In the genomic region with DNA sequence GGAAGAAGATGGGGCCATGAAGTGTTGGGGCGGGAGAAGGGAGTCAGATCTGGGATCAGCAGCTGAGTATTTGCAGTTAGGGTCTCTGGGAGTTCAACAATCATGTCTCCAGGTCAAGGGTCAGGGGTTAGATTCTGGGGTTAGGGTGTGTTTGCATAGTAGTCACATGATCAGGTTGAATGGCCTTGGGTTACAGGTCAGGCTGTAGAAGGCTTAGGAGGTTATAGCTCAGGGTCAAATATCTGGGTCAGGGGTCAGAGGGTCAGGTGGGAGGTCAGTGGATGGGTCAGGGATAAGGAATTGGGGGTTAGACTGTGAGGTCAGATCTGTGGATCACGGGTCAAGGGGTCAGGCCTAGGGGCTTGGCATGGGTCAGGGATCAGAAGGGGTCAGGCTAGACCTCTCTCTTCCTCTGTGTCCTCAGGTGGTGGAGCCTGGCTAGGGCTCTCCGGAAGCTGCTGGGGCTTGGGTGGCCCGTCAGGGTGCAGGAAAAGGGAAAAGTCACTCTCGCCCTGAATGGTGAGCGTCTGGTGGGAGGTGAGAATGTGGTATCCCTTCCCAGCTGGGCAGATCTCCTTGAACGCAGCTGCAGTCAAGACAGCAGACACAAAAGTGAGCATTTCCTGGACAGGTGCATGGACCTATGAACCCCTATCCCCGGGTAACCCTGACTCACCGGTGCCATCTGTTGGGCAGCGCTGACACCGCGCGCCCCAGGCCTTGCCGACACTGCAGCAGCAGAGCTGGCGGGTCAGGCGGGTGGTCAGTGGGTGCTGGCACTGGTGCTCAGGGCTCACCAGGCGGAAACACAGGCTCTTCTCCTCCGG, we compare ENCODE assay signal across 2 cellular contexts.
TF ChIP-seq lines count a peak whose summit lies in the region.

No MANE protein-coding gene starts in this region.

TF ChIP-seq in IMR-90, 13 proteins besides CTCF, POLR2A, EP300 and RAD21:
- TF ChIP-seq, protein P1, sequence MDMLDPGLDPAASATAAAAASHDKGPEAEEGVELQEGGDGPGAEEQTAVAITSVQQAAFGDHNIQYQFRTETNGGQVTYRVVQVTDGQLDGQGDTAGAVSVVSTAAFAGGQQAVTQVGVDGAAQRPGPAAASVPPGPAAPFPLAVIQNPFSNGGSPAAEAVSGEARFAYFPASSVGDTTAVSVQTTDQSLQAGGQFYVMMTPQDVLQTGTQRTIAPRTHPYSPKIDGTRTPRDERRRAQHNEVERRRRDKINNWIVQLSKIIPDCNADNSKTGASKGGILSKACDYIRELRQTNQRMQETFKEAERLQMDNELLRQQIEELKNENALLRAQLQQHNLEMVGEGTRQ (IDR thresholded peaks at IDR 0.05; ENCODE audit: low read depth, low read length), result no peak
- TF ChIP-seq BHLHE40 (IDR thresholded peaks at IDR 0.05; ENCODE audit: low read depth, low read length), result no peak
- no peak for TF ChIP-seq CHD1 (IDR thresholded peaks at IDR 0.05; ENCODE audit: low read depth, low read length)
- no peak for TF ChIP-seq MXI1 (IDR thresholded peaks at IDR 0.05; ENCODE audit: borderline replicate concordance, low read depth, low read length)
- no peak for TF ChIP-seq RCOR1 (IDR thresholded peaks at IDR 0.05; ENCODE audit: insufficient replicate concordance, low read length)
- TF ChIP-seq SMC3 (IDR thresholded peaks at IDR 0.05; ENCODE audit: low read depth, low read length), result no peak
- TF ChIP-seq NFE2L2 (IDR thresholded peaks at IDR 0.05; ENCODE audit: low read depth, low read length), result no peak
- TF ChIP-seq, protein P2, sequence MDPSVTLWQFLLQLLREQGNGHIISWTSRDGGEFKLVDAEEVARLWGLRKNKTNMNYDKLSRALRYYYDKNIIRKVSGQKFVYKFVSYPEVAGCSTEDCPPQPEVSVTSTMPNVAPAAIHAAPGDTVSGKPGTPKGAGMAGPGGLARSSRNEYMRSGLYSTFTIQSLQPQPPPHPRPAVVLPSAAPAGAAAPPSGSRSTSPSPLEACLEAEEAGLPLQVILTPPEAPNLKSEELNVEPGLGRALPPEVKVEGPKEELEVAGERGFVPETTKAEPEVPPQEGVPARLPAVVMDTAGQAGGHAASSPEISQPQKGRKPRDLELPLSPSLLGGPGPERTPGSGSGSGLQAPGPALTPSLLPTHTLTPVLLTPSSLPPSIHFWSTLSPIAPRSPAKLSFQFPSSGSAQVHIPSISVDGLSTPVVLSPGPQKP (IDR thresholded peaks at IDR 0.05; ENCODE audit: borderline replicate concordance, low read depth, low read length), result no peak
- TF ChIP-seq MAFK (IDR thresholded peaks at IDR 0.05; ENCODE audit: low read depth, low read length), result no peak
- TF ChIP-seq MAZ (IDR thresholded peaks at IDR 0.05; ENCODE audit: borderline replicate concordance, low read depth, low read length), result no peak
- TF ChIP-seq RFX5 (IDR thresholded peaks at IDR 0.05; ENCODE audit: low read depth, low read length), result no peak
- TF ChIP-seq FOS (IDR thresholded peaks at IDR 0.05; ENCODE audit: low read depth, low read length), result no peak
- TF ChIP-seq CEBPB (IDR thresholded peaks at IDR 0.05; ENCODE audit: low read depth, low read length), result no peak

TF ChIP-seq in GM12878, 131 proteins besides CTCF, POLR2A, EP300 and RAD21 (continues in another document):
- no peak for TF ChIP-seq DPF2 (IDR thresholded peaks at IDR 0.05)
- TF ChIP-seq SMAD5 (IDR thresholded peaks at IDR 0.05; ENCODE audit: low read depth), result no peak
- TF ChIP-seq NR2C1 (IDR thresholded peaks at IDR 0.05), result peak; percentile 87
- TF ChIP-seq FOS (IDR thresholded peaks at IDR 0.05; ENCODE audit: borderline replicate concordance, extremely low read depth, insufficient read length), result no peak
- TF ChIP-seq SIX5 (IDR thresholded peaks at IDR 0.05; ENCODE audit: low read depth, low read length, severe bottlenecking), result no peak
- TF ChIP-seq, protein P3, sequence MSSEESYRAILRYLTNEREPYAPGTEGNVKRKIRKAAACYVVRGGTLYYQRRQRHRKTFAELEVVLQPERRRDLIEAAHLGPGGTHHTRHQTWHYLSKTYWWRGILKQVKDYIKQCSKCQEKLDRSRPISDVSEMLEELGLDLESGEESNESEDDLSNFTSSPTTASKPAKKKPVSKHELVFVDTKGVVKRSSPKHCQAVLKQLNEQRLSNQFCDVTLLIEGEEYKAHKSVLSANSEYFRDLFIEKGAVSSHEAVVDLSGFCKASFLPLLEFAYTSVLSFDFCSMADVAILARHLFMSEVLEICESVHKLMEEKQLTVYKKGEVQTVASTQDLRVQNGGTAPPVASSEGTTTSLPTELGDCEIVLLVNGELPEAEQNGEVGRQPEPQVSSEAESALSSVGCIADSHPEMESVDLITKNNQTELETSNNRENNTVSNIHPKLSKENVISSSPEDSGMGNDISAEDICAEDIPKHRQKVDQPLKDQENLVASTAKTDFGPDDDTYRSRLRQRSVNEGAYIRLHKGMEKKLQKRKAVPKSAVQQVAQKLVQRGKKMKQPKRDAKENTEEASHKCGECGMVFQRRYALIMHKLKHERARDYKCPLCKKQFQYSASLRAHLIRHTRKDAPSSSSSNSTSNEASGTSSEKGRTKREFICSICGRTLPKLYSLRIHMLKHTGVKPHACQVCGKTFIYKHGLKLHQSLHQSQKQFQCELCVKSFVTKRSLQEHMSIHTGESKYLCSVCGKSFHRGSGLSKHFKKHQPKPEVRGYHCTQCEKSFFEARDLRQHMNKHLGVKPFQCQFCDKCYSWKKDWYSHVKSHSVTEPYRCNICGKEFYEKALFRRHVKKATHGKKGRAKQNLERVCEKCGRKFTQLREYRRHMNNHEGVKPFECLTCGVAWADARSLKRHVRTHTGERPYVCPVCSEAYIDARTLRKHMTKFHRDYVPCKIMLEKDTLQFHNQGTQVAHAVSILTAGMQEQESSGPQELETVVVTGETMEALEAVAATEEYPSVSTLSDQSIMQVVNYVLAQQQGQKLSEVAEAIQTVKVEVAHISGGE (CRISPR knock-in tag; IDR thresholded peaks at IDR 0.05), result no peak
- no peak for TF ChIP-seq JUND (IDR thresholded peaks at IDR 0.05; ENCODE audit: low read depth, low read length)
- TF ChIP-seq, protein P4, sequence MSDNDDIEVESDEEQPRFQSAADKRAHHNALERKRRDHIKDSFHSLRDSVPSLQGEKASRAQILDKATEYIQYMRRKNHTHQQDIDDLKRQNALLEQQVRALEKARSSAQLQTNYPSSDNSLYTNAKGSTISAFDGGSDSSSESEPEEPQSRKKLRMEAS (IDR thresholded peaks at IDR 0.05; ENCODE audit: low read depth, low read length), result no peak
- TF ChIP-seq ASH2L (IDR thresholded peaks at IDR 0.05; ENCODE audit: borderline replicate concordance, low read depth), result no peak
- no peak for TF ChIP-seq ZNF384 (IDR thresholded peaks at IDR 0.05; ENCODE audit: borderline replicate concordance, low read depth, low read length)
- TF ChIP-seq RB1 (IDR thresholded peaks at IDR 0.05; ENCODE audit: borderline replicate concordance), result peak; percentile 56; the same call in 1 of the 2 replicates
- TF ChIP-seq, protein P5, sequence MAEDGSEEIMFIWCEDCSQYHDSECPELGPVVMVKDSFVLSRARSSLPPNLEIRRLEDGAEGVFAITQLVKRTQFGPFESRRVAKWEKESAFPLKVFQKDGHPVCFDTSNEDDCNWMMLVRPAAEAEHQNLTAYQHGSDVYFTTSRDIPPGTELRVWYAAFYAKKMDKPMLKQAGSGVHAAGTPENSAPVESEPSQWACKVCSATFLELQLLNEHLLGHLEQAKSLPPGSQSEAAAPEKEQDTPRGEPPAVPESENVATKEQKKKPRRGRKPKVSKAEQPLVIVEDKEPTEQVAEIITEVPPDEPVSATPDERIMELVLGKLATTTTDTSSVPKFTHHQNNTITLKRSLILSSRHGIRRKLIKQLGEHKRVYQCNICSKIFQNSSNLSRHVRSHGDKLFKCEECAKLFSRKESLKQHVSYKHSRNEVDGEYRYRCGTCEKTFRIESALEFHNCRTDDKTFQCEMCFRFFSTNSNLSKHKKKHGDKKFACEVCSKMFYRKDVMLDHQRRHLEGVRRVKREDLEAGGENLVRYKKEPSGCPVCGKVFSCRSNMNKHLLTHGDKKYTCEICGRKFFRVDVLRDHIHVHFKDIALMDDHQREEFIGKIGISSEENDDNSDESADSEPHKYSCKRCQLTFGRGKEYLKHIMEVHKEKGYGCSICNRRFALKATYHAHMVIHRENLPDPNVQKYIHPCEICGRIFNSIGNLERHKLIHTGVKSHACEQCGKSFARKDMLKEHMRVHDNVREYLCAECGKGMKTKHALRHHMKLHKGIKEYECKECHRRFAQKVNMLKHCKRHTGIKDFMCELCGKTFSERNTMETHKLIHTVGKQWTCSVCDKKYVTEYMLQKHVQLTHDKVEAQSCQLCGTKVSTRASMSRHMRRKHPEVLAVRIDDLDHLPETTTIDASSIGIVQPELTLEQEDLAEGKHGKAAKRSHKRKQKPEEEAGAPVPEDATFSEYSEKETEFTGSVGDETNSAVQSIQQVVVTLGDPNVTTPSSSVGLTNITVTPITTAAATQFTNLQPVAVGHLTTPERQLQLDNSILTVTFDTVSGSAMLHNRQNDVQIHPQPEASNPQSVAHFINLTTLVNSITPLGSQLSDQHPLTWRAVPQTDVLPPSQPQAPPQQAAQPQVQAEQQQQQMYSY (CRISPR knock-in tag; IDR thresholded peaks at IDR 0.05), result no peak
- TF ChIP-seq GABPA (IDR thresholded peaks at IDR 0.05; ENCODE audit: low read depth), result no peak
- TF ChIP-seq SUPT20H (IDR thresholded peaks at IDR 0.05; ENCODE audit: borderline replicate concordance, control insufficient read depth, low read depth, low read length), result no peak
- no peak for TF ChIP-seq WRNIP1 (IDR thresholded peaks at IDR 0.05; ENCODE audit: borderline replicate concordance, low read depth, low read length)
- no peak for TF ChIP-seq ZSCAN29 (IDR thresholded peaks at IDR 0.05)
- no peak; a peak in 1 of 4 replicates for TF ChIP-seq IKZF2 (IDR thresholded peaks at IDR 0.05)
- TF ChIP-seq BRCA1 (IDR thresholded peaks at IDR 0.05; ENCODE audit: low read depth, low read length), result no peak
- no peak for TF ChIP-seq SIN3A (IDR thresholded peaks at IDR 0.05; ENCODE audit: low read depth, low read length)
- no peak for TF ChIP-seq ZNF622 (IDR thresholded peaks at IDR 0.05)
- TF ChIP-seq, protein P6, sequence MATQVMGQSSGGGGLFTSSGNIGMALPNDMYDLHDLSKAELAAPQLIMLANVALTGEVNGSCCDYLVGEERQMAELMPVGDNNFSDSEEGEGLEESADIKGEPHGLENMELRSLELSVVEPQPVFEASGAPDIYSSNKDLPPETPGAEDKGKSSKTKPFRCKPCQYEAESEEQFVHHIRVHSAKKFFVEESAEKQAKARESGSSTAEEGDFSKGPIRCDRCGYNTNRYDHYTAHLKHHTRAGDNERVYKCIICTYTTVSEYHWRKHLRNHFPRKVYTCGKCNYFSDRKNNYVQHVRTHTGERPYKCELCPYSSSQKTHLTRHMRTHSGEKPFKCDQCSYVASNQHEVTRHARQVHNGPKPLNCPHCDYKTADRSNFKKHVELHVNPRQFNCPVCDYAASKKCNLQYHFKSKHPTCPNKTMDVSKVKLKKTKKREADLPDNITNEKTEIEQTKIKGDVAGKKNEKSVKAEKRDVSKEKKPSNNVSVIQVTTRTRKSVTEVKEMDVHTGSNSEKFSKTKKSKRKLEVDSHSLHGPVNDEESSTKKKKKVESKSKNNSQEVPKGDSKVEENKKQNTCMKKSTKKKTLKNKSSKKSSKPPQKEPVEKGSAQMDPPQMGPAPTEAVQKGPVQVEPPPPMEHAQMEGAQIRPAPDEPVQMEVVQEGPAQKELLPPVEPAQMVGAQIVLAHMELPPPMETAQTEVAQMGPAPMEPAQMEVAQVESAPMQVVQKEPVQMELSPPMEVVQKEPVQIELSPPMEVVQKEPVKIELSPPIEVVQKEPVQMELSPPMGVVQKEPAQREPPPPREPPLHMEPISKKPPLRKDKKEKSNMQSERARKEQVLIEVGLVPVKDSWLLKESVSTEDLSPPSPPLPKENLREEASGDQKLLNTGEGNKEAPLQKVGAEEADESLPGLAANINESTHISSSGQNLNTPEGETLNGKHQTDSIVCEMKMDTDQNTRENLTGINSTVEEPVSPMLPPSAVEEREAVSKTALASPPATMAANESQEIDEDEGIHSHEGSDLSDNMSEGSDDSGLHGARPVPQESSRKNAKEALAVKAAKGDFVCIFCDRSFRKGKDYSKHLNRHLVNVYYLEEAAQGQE (IDR thresholded peaks at IDR 0.05; ENCODE audit: low read depth, low read length), result no peak
- no peak for TF ChIP-seq SMARCA5 (IDR thresholded peaks at IDR 0.05)
- TF ChIP-seq, protein P7, sequence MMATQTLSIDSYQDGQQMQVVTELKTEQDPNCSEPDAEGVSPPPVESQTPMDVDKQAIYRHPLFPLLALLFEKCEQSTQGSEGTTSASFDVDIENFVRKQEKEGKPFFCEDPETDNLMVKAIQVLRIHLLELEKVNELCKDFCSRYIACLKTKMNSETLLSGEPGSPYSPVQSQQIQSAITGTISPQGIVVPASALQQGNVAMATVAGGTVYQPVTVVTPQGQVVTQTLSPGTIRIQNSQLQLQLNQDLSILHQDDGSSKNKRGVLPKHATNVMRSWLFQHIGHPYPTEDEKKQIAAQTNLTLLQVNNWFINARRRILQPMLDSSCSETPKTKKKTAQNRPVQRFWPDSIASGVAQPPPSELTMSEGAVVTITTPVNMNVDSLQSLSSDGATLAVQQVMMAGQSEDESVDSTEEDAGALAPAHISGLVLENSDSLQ (IDR thresholded peaks at IDR 0.05), result no peak
- TF ChIP-seq, protein P8, sequence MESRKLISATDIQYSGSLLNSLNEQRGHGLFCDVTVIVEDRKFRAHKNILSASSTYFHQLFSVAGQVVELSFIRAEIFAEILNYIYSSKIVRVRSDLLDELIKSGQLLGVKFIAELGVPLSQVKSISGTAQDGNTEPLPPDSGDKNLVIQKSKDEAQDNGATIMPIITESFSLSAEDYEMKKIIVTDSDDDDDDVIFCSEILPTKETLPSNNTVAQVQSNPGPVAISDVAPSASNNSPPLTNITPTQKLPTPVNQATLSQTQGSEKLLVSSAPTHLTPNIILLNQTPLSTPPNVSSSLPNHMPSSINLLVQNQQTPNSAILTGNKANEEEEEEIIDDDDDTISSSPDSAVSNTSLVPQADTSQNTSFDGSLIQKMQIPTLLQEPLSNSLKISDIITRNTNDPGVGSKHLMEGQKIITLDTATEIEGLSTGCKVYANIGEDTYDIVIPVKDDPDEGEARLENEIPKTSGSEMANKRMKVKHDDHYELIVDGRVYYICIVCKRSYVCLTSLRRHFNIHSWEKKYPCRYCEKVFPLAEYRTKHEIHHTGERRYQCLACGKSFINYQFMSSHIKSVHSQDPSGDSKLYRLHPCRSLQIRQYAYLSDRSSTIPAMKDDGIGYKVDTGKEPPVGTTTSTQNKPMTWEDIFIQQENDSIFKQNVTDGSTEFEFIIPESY (IDR thresholded peaks at IDR 0.05), result no peak; the same call in 1 of the 2 replicates
- TF ChIP-seq, protein P9, sequence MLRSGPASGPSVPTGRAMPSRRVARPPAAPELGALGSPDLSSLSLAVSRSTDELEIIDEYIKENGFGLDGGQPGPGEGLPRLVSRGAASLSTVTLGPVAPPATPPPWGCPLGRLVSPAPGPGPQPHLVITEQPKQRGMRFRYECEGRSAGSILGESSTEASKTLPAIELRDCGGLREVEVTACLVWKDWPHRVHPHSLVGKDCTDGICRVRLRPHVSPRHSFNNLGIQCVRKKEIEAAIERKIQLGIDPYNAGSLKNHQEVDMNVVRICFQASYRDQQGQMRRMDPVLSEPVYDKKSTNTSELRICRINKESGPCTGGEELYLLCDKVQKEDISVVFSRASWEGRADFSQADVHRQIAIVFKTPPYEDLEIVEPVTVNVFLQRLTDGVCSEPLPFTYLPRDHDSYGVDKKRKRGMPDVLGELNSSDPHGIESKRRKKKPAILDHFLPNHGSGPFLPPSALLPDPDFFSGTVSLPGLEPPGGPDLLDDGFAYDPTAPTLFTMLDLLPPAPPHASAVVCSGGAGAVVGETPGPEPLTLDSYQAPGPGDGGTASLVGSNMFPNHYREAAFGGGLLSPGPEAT (IDR thresholded peaks at IDR 0.05; ENCODE audit: low read depth), result no peak
- peak; percentile 34; the same call in 1 of the 2 replicates for TF ChIP-seq SMC3 (IDR thresholded peaks at IDR 0.05; ENCODE audit: borderline replicate concordance, low read length)
